ENCODE assay signal across 27 cellular contexts in genomic region chr6:41729624-41730023, GRCh38. TPM values are rescaled to one million over a fixed set of nuclear protein-coding genes. Genes with fewer than 3 reads are reported as not detected.
DNase-seq lines count a peak whose midpoint lies in the region; ATAC-seq and TF ChIP-seq lines count a peak whose summit lies in the region.
"Had no signal": no experiment of that assay in that cellular context is flagged by ENCODE, and none has a peak within 500 bp of the region (broad histone marks: within the 10 kb centered on the region; RNA-seq: fewer than 3 reads in every experiment).

No MANE protein-coding gene starts in this region.

- no peak overlapping the region for H3K9ac ChIP-seq in OCI-LY3 (ENCODE audit: low read length)
- no peak overlapping the region for H3K9ac ChIP-seq in mesenchymal stem cell (ENCODE audit: low read length)

- peaks cover 53% of the 10 kb centered on the region for H3K4me1 ChIP-seq in OCI-LY3 (ENCODE audit: low read length)
- H3K4me1 ChIP-seq in psoas muscle: peaks cover 84% of the 10 kb centered on the region
- peaks cover 56% of the 10 kb centered on the region for H3K4me1 ChIP-seq in mesenchymal stem cell (ENCODE audit: control insufficient read depth, insufficient read depth, low read depth, low read length)
- peaks cover 6 to 66% (median 18%) of the 10 kb centered on the region in 4 donors for H3K4me1 ChIP-seq in tibial artery
- H3K4me1 ChIP-seq: HAP-1 had no signal

- no peak overlapping the region for H3K4ac ChIP-seq in mesenchymal stem cell (ENCODE audit: low read depth in 1 of 2, low read length in 2 of 2)

- no peak overlapping the region for H2BK5ac ChIP-seq in mesenchymal stem cell (ENCODE audit: low read depth, low read length, poor library complexity, severe bottlenecking)

- H3K36me3 ChIP-seq in OCI-LY3 (replicated peaks; ENCODE audit: low read depth, low read length) (peaks cover 47% of the 10 kb centered on the region), psoas muscle (ENCODE audit: insufficient read depth in 1 of 2, low read depth in 1 of 2) (peaks cover 0 to 6% of the 10 kb centered on the region in 2 donors), mesenchymal stem cell (ENCODE audit: control insufficient read depth in 1 of 2, insufficient read depth in 2 of 2, low read depth in 1 of 2, low read length in 2 of 2) (peaks cover 0 to 21% of the 10 kb centered on the region in 2 experiments), tibial artery (no peaks in the 10 kb centered on the region)
- H3K36me3 ChIP-seq: HAP-1, thyroid gland had no signal

- peaks cover 93% of the 10 kb centered on the region for H3K79me2 ChIP-seq in OCI-LY3 (ENCODE audit: low read length)

- no peak overlapping the region for H2AK5ac ChIP-seq in mesenchymal stem cell (ENCODE audit: low read length, severe bottlenecking)

- H3K27ac ChIP-seq in OCI-LY3 (ENCODE audit: low read length): no peak overlapping the region
- H3K27ac ChIP-seq in psoas muscle: peak overlapping the region; percentile 79
- no peak overlapping the region for H3K27ac ChIP-seq in mesenchymal stem cell (ENCODE audit: low read length, poor library complexity, severe bottlenecking)
- no peak overlapping the region for H3K27ac ChIP-seq in tibial artery
- H3K27ac ChIP-seq: epithelial cell of prostate had no signal

- no peak overlapping the region for H4K8ac ChIP-seq in mesenchymal stem cell (ENCODE audit: low read length)

- H2BK12ac ChIP-seq in mesenchymal stem cell (ENCODE audit: low read length in 2 of 2): no peak overlapping the region

- H3K23ac ChIP-seq in mesenchymal stem cell (ENCODE audit: low read length in 2 of 2): no peak overlapping the region

- no peak overlapping the region for H3K14ac ChIP-seq in mesenchymal stem cell (ENCODE audit: low read length in 2 of 2)

- peaks cover 36% of the 10 kb centered on the region for H3K79me1 ChIP-seq in mesenchymal stem cell (replicated peaks; ENCODE audit: low read length, poor library complexity, severe bottlenecking)

- intact Hi-C loops in left ventricle myocardium superior (cut with micrococcal nuclease) (no loop called here), psoas muscle (cut with DNase I) (loop anchor here in 1 of 2 donors (2.0 kb wide), 1 partner anchor 23 kb away; no protein-coding TSS in a partner anchor), tibial artery (cut with DNase I; ENCODE audit: low total_unique reads) (no loop called here)

- no peak overlapping the region for H2BK120ac ChIP-seq in mesenchymal stem cell (ENCODE audit: low read depth, low read length)

- no peaks in the 10 kb centered on the region for H3K9me3 ChIP-seq in OCI-LY3 (ENCODE audit: insufficient read depth, low read length)
- H3K9me3 ChIP-seq in psoas muscle: no peaks in the 10 kb centered on the region
- H3K9me3 ChIP-seq in mesenchymal stem cell (ENCODE audit: control insufficient read depth, low read length): no peaks in the 10 kb centered on the region
- H3K9me3 ChIP-seq in tibial artery: no peaks in the 10 kb centered on the region
- H3K9me3 ChIP-seq: body of pancreas, HAP-1, thyroid gland had no signal

- no peak overlapping the region for H2BK15ac ChIP-seq in mesenchymal stem cell (ENCODE audit: low read depth, poor library complexity, severe bottlenecking)

- H3K18ac ChIP-seq in mesenchymal stem cell (ENCODE audit: low read depth in 1 of 2, low read length in 2 of 2): no peak overlapping the region

- DNase-seq in GM12864 (ENCODE audit: low read depth) (no peak), left ventricle myocardium superior (peak; percentile 18), psoas muscle (peak in 1 of 2 donors; percentile 23), germinal center (ENCODE audit: low spot score) (no peak), mesenchymal stem cell (no peak), DMS79 (lab: John Stamatoyannopoulos, UW) (no peak), tibial artery (no peak)
- DNase-seq: activated CD4-positive, CD25-positive, alpha-beta regulatory T cell; activated naive CD8-positive, alpha-beta T cell treated with anti-CD3 and anti-CD28 coated beads for 36 hours; body of pancreas; CD8-positive, alpha-beta T cell; cortex of kidney; DMS79 treated with DMSO at 0.1 percent for 48 hours; foreskin fibroblast; NCI-H1105 treated with DMSO at 0.1 percent for 48 hours; NCI-H2107; NCI-H69; retina; T-helper 2 cell; thyroid gland had no signal

- ATAC-seq in left ventricle myocardium superior (no peak), psoas muscle (no peak)
- ATAC-seq: body of pancreas; CD8-positive, alpha-beta T cell; left lobe of liver; stimulated activated effector memory CD8-positive, alpha-beta T cell treated with anti-CD3 and anti-CD28 coated beads, Interleukin-12 subunit alpha, Interleukin-12 subunit beta, amount 100 ng/mL, for 72 hours had no signal

- no peak overlapping the region for H4K91ac ChIP-seq in mesenchymal stem cell (ENCODE audit: low read length)

- H2AFZ ChIP-seq in OCI-LY3 (ENCODE audit: low read depth, low read length) (no peak overlapping the region), mesenchymal stem cell (ENCODE audit: low read depth, low read length) (no peak overlapping the region)

- WGBS in psoas muscle, 3 donors: 87 to 88% (median 87%) methylated on average over 7 of the region's 7 CpGs
- WGBS in mesenchymal stem cell: 91% methylated on average over 7 of the region's 7 CpGs

- H3K4me3 ChIP-seq in GM12864 (ENCODE audit: low read depth, low read length) (peak overlapping the region; percentile 79; the same call in 1 of the 2 replicates), OCI-LY3 (ENCODE audit: low read length) (peak overlapping the region; percentile 86), psoas muscle (peak overlapping the region; percentile 88), mesenchymal stem cell (ENCODE audit: insufficient read depth in 1 of 2, low read depth in 1 of 2, low read length in 2 of 2) (peak overlapping the region in 1 of 2 experiments; percentile 14), tibial artery (no peak overlapping the region)
- H3K4me3 ChIP-seq: body of pancreas, HAP-1, thyroid gland had no signal

- no peaks in the 10 kb centered on the region for H3K27me3 ChIP-seq in OCI-LY3 (ENCODE audit: low read depth, low read length)
- H3K27me3 ChIP-seq in psoas muscle (ENCODE audit: insufficient read depth in 3 of 3, low read length in 2 of 3): no peaks in the 10 kb centered on the region
- no peaks in the 10 kb centered on the region for H3K27me3 ChIP-seq in mesenchymal stem cell (ENCODE audit: control insufficient read depth in 1 of 2, insufficient read depth in 1 of 2, low read length in 2 of 2)
- H3K27me3 ChIP-seq in tibial artery: no peaks in the 10 kb centered on the region
- H3K27me3 ChIP-seq: body of pancreas, thyroid gland had no signal

- H4K20me1 ChIP-seq in OCI-LY3 (ENCODE audit: insufficient read depth, low read length): peaks cover 67% of the 10 kb centered on the region

- H3K4me2 ChIP-seq in OCI-LY3 (ENCODE audit: low read length) (peak overlapping the region; percentile 97), mesenchymal stem cell (ENCODE audit: low read length, poor library complexity, severe bottlenecking) (no peak overlapping the region)

- TF ChIP-seq CTCF in GM12864 (IDR thresholded peaks at IDR 0.05; ENCODE audit: low read depth, low read length, missing control alignments) (no peak), OCI-LY3 (IDR thresholded peaks at IDR 0.05; ENCODE audit: low read depth, low read length) (no peak), psoas muscle (IDR thresholded peaks at IDR 0.05) (no peak), tibial artery (IDR thresholded peaks at IDR 0.05) (no peak)

RNA-seq across cellular contexts. Expression of gene TFEB, which starts 5.8 kb away (rescaled TPM):
- total RNA-seq in left ventricle myocardium superior: 50.9 TPM
- total RNA-seq in psoas muscle: 10 to 100 TPM; 35.4 to 64.3 (median 39.8) TPM
- polyA plus RNA-seq in psoas muscle: 10 to 100 TPM; 16.1 to 65.2 (median 51.6) TPM
- 7.4 TPM for polyA plus RNA-seq in mesenchymal stem cell (2013, experiment 1 of 2)
- 7.9 TPM for polyA plus RNA-seq in mesenchymal stem cell (2013, experiment 2 of 2)

RNA-seq across cellular contexts. Expression of gene PGC, which starts 17.6 kb away (rescaled TPM):
- not detected for total RNA-seq in left ventricle myocardium superior
- not detected for total RNA-seq in psoas muscle
- 1 to 10 TPM in 1 of 3 donors, under 1 TPM in 1, not detected in 1; 0.48 to 1.0 TPM for polyA plus RNA-seq in psoas muscle
- not detected for polyA plus RNA-seq in mesenchymal stem cell (2013, experiment 1 of 2)
- not detected for polyA plus RNA-seq in mesenchymal stem cell (2013, experiment 2 of 2)
- total RNA-seq: activated CD8-positive, alpha-beta memory T cell treated with anti-CD3 and anti-CD28 coated beads for 36 hours; activated naive CD8-positive, alpha-beta T cell treated with anti-CD3 and anti-CD28 coated beads for 36 hours; CD8-positive, alpha-beta T cell; thyroid gland had no signal

RNA-seq across cellular contexts. Expression of gene FRS3, which starts 50.1 kb away (rescaled TPM):
- total RNA-seq in left ventricle myocardium superior: 5.2 TPM
- 1 to 10 TPM; 4.0 to 6.5 (median 5.4) TPM for total RNA-seq in psoas muscle
- 1 to 10 TPM; 4.0 to 6.8 (median 4.5) TPM for polyA plus RNA-seq in psoas muscle
- 3.6 TPM for polyA plus RNA-seq in mesenchymal stem cell (2013, experiment 1 of 2)
- polyA plus RNA-seq in mesenchymal stem cell (2013, experiment 2 of 2): 2.9 TPM

RNA-seq across cellular contexts. Expression of gene PRICKLE4, which starts 51.0 kb away (rescaled TPM):
- total RNA-seq in left ventricle myocardium superior (3.8 TPM), psoas muscle (under 1 TPM in 3 of 4 donors, not detected in 1; 0.46 to 0.92 (median 0.80) TPM)
- polyA plus RNA-seq in psoas muscle: under 1 TPM in 2 of 3 donors, not detected in 1; 0.49 to 0.70 TPM
- 0.33 TPM for polyA plus RNA-seq in mesenchymal stem cell (2013, experiment 1 of 2)
- 0.15 TPM for polyA plus RNA-seq in mesenchymal stem cell (2013, experiment 2 of 2)
- total RNA-seq: activated CD8-positive, alpha-beta memory T cell treated with anti-CD3 and anti-CD28 coated beads for 36 hours; activated naive CD8-positive, alpha-beta T cell treated with anti-CD3 and anti-CD28 coated beads for 36 hours; activated T-helper 1 cell treated with anti-CD3 and anti-CD28 coated beads, Interleukin-12 subunit alpha, Interleukin-12 subunit beta, Interleukin-2, Interleukin-4 antibody, amounts not matched to agents 30 ng/mL and 10 ng/mL and 1 ng/mL, durations not matched to agents 14 hours and 24 hours and 36 hours; CD8-positive, alpha-beta T cell had no signal

RNA-seq across cellular contexts. Expression of gene TOMM6, which starts 57.9 kb away (rescaled TPM):
- total RNA-seq in left ventricle myocardium superior: 216 TPM
- 100 to 1,000 TPM; 156 to 181 (median 168) TPM for total RNA-seq in psoas muscle
- 100 to 1,000 TPM; 240 to 403 (median 305) TPM for polyA plus RNA-seq in psoas muscle
- polyA plus RNA-seq in mesenchymal stem cell (2013, experiment 1 of 2): 244 TPM
- 241 TPM for polyA plus RNA-seq in mesenchymal stem cell (2013, experiment 2 of 2)

Comparison
In these comparisons a context has a peak if more than half of its experiments do, and no peak if none do; other contexts are left out.
1. H3K4me3 ChIP-seq: peak in GM12864 (single experiment), OCI-LY3 (single experiment) and psoas muscle (single experiment); none in tibial artery (0 of 2).